In the genomic region with DNA sequence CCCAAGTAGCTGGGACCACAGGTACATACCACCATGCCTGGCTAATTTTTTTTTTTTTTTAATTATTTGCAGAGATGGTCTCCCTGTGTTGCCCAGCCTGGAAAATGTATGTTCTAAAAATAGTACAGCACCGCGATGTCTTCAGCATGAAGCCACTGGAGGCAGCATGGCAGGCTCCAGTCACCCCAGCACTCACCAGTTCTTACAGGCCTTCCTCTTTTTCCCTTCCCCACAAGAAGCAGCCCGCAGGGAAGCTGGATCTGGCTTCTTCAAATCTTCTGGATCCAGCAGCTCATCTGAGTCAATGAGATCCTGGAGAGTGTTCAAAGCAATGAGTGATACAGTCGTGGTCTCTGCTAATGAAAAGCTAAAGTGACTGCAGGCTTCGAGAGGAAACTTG, we compare ENCODE assay signal across 25 cellular contexts. TPM values are rescaled to one million over a fixed set of nuclear protein-coding genes. Genes with fewer than 3 reads are reported as not detected.
"Had no signal": no experiment of that assay in that cellular context is flagged by ENCODE, and none has a peak within 500 bp of the region (broad histone marks: within the 10 kb centered on the region; RNA-seq: fewer than 3 reads in every experiment).

No MANE protein-coding gene starts in this region.

- ATAC-seq: effector memory CD8-positive, alpha-beta T cell; gastrocnemius medialis; heart right ventricle had no signal

- H3K27ac Mint-ChIP-seq: effector memory CD8-positive, alpha-beta T cell; naive B cell had no signal

- H3K27me3 ChIP-seq: esophagus muscularis mucosa, gastrocnemius medialis, heart right ventricle, neutrophil, right atrium auricular region, sigmoid colon, stomach, transverse colon had no signal

- H3K4me3 Mint-ChIP-seq: effector memory CD8-positive, alpha-beta T cell; naive B cell had no signal

- H3K9me3 Mint-ChIP-seq: effector memory CD8-positive, alpha-beta T cell had no signal

- H3K4me1 ChIP-seq: esophagus muscularis mucosa, gastrocnemius medialis, heart right ventricle, right atrium auricular region, sigmoid colon, transverse colon had no signal

- H3K27me3 Mint-ChIP-seq: effector memory CD8-positive, alpha-beta T cell; naive B cell had no signal

- DNase-seq: effector memory CD8-positive, alpha-beta T cell; gastrocnemius medialis; heart right ventricle; hypothalamus; kidney glomerular epithelial cell; mesendoderm; naive B cell; sigmoid colon; stimulated activated CD4-positive, alpha-beta T cell treated with anti-CD3 and anti-CD28 coated beads, Interleukin-2, amount 100 ng/mL, for 24 hours; stimulated activated CD4-positive, alpha-beta T cell treated with anti-CD3 and anti-CD28 coated beads, Interleukin-4, amount 100 ng/mL, for 4 hours; stimulated activated naive CD4-positive, alpha-beta T cell; stomach; substantia nigra; transverse colon had no signal

- H3K4me3 ChIP-seq: esophagus muscularis mucosa, gastrocnemius medialis, heart right ventricle, right atrium auricular region, sigmoid colon, skin epidermis, stomach, thoracic aorta, transverse colon had no signal

- H3K9me3 ChIP-seq: esophagus muscularis mucosa, gastrocnemius medialis, heart right ventricle, neutrophil, right atrium auricular region, sigmoid colon, stomach, thoracic aorta, transverse colon had no signal

- H3K4me1 Mint-ChIP-seq: naive B cell had no signal

RNA-seq across cellular contexts. Expression of a gene that starts 26.4 kb away (rescaled TPM):
- total RNA-seq: esophagus muscularis mucosa, fibroblast of villous mesenchyme, gastrocnemius medialis, liver, lung microvascular endothelial cell, osteoblast, posterior vena cava, right atrium auricular region, sigmoid colon, stomach, thoracic aorta had no signal
- polyA plus RNA-seq: liver, neural cell had no signal
